In genomic region chr7:134632937-134633540, GRCh38 we compare ENCODE assay signal across 8 cellular contexts. TPM values are rescaled to one million over a fixed set of nuclear protein-coding genes. Genes with fewer than 3 reads are reported as not detected.
A peak's percentile ranks its signal among the peaks of the same experiment; 100 is the strongest.
DNase-seq lines count a peak whose midpoint lies in the region; ATAC-seq and TF ChIP-seq lines count a peak whose summit lies in the region.

No MANE protein-coding gene starts in this region.

- TF ChIP-seq CTCF in PC-3 (conservative IDR thresholded peaks at IDR 0.05; ENCODE audit: low read depth, low read length): peak; percentile 84
- peak; percentile 83 for TF ChIP-seq CTCF in cardiac fibroblast (IDR thresholded peaks at IDR 0.05; ENCODE audit: low read depth, low read length)
- TF ChIP-seq CTCF in lung (IDR thresholded peaks at IDR 0.05; ENCODE audit: control extremely low read depth, extremely low read depth): peak; percentile 58

- DNase-seq in Right ventricle myocardium superior: no peak
- no peak for DNase-seq in Right ventricle myocardium inferior (ENCODE audit: missing footprints)
- peak; percentile 64 for DNase-seq in PC-3
- DNase-seq in cardiac fibroblast (ENCODE audit: low read depth in 2 of 2): peak; percentile 71 to 84
- no peak for DNase-seq in lung (ENCODE audit: low spot score)

- no peak overlapping the region for H3K9ac ChIP-seq in PC-3 (ENCODE audit: low read length)

- H3K9me3 ChIP-seq in PC-3 (ENCODE audit: low read length): no peaks in the 10 kb centered on the region
- H3K9me3 ChIP-seq in lung (ENCODE audit: control insufficient read depth in 2 of 2, insufficient read depth in 1 of 2, low read length in 1 of 2): no peaks in the 10 kb centered on the region

- no peaks in the 10 kb centered on the region for H3K79me2 ChIP-seq in PC-3 (ENCODE audit: low read length)

- 33 to 38% methylated on average over 5 of the region's 5 CpGs for WGBS in lung, 2 donors

- POLR2A ChIA-PET in PC-3 (lab: Charles Lee; ENCODE audit: unreplicated experiment): no interaction called here

- no TSS peak for BruUV-seq in PC-3 (replicated peaks; lab: Mats Ljungman, UMichigan)

- CTCF ChIA-PET in PC-3 (lab: Charles Lee): interaction anchor here (0.7 to 1.3 kb wide), 8 partner anchors 15 to 201 kb away, joined by 3 to 6 read pairs (median 3); no protein-coding TSS in a partner anchor

- no peaks in the 10 kb centered on the region for H3K9me2 ChIP-seq in PC-3 (replicated peaks; ENCODE audit: low read length)

- H3K4me1 ChIP-seq in PC-3 (ENCODE audit: insufficient read depth, low read length) (no peaks in the 10 kb centered on the region), lung (ENCODE audit: control insufficient read depth in 2 of 2, insufficient read depth in 2 of 2, low read length in 2 of 2) (peaks cover 3 to 4% of the 10 kb centered on the region in 2 donors)

- H3F3A ChIP-seq in PC-3 (ENCODE audit: low read length, unreplicated experiment): no peaks in the 10 kb centered on the region

- H3K36me3 ChIP-seq in PC-3 (ENCODE audit: low read depth, low read length): no peaks in the 10 kb centered on the region
- H3K36me3 ChIP-seq in lung (ENCODE audit: control insufficient read depth in 2 of 2, insufficient read depth in 2 of 2, low read length in 2 of 2): no peaks in the 10 kb centered on the region

- H3K4me3 ChIP-seq in PC-3 (ENCODE audit: low read length) (no peak overlapping the region), cardiac fibroblast (replicated peaks in 1 of 2; ENCODE audit: low read depth in 2 of 2, low read length in 2 of 2) (no peak overlapping the region), lung (no peak overlapping the region)

- peak; percentile 61 for ATAC-seq in Right ventricle myocardium superior (ENCODE audit: poor library complexity)
- no peak for ATAC-seq in Right ventricle myocardium inferior
- ATAC-seq in HG02885 (IDR thresholded peaks at IDR 0.05; ENCODE audit: poor library complexity, unreplicated experiment): peak; percentile 46
- ATAC-seq in PC-3: peak; percentile 69
- no peak for ATAC-seq in lung (ENCODE audit: insufficient read depth, low FRiP score)
- no peak for ATAC-seq in GM18868 (IDR thresholded peaks at IDR 0.05; ENCODE audit: unreplicated experiment)
- ATAC-seq in GM18519 (IDR thresholded peaks at IDR 0.05; ENCODE audit: low FRiP score, unreplicated experiment): no peak

- intact Hi-C loops in Right ventricle myocardium superior (cut with DNase I) (no loop called here), Right ventricle myocardium inferior (cut with DNase I) (loop anchor here (5.0 kb wide), 1 partner anchor 314 kb away; no protein-coding TSS in a partner anchor), PC-3 (cut with micrococcal nuclease) (loop anchor here (1.0 to 5.0 kb wide), 4 partner anchors 54 to 321 kb away; no protein-coding TSS in a partner anchor)

- H3K27me3 ChIP-seq in PC-3 (ENCODE audit: low read length): no peaks in the 10 kb centered on the region
- H3K27me3 ChIP-seq in lung (ENCODE audit: control insufficient read depth, insufficient read depth): no peaks in the 10 kb centered on the region

- H2AFZ ChIP-seq in PC-3 (ENCODE audit: low read length): no peak overlapping the region

- H4K20me1 ChIP-seq in PC-3 (ENCODE audit: low read length): no peaks in the 10 kb centered on the region

- no peak overlapping the region for H3K4me2 ChIP-seq in PC-3 (ENCODE audit: low read length)

- H3K27ac ChIP-seq in PC-3 (ENCODE audit: low read length): no peak overlapping the region
- H3K27ac ChIP-seq in lung (ENCODE audit: low read depth in 1 of 2, low read length in 1 of 2): no peak overlapping the region

RNA-seq across cellular contexts. Expression of gene BPGM, which starts 13.6 kb away (rescaled TPM):
- total RNA-seq in Right ventricle myocardium superior (12.3 TPM), Right ventricle myocardium inferior (14.0 TPM), PC-3 (2014; rRNA removed) (9.6 and 14.6 TPM in 2 replicates), lung (10 to 100 TPM; 14.3 to 59.8 TPM)
- polyA plus RNA-seq in lung: 10 to 100 TPM; 16.9 to 22.1 TPM

Comparison
In these comparisons a context has a peak if more than half of its experiments do, and no peak if none do; other contexts are left out.
1. ATAC-seq: peak in Right ventricle myocardium superior (single experiment), HG02885 (single experiment) and PC-3 (single experiment); none in Right ventricle myocardium inferior (single experiment), lung (single experiment), GM18868 (single experiment) and GM18519 (single experiment).
2. DNase-seq: peak in PC-3 (single experiment) and cardiac fibroblast (2 of 2); none in Right ventricle myocardium superior (single experiment), Right ventricle myocardium inferior (single experiment) and lung (single experiment).
3. Peak in every context shown above with its lines, with median percentiles within 50 percentile points of each other: CTCF ChIP-seq.